ENCODE assay signal across 2 cellular contexts in the genomic region with DNA sequence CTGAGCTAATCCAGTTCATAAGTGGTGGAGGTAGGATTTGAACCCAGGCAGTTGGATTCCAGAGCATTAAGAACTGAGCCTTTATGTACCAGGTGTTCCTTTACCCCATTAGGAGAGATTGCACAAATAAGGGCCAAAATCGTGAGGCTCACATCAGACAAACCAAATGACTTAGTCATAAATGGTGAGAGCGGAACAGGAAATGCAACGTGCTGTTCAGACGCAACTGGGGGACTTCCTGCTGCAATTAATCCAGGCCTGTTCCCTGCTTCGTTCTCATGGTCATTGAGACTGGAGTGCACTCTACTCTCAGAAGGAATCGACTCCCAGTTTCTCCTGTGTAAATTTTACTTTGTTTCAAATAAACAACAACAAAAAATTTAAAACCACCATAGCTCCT.
TF ChIP-seq lines count a peak whose summit lies in the region.

No MANE protein-coding gene starts in this region.

TF ChIP-seq in GM23338, 12 proteins besides CTCF, POLR2A, EP300 and RAD21:
- TF ChIP-seq JUNB (IDR thresholded peaks at IDR 0.05; ENCODE audit: unreplicated experiment) (no peak), NANOG (IDR thresholded peaks at IDR 0.05; ENCODE audit: borderline replicate concordance) (no peak), EZH2phosphoT487 (IDR thresholded peaks at IDR 0.05; ENCODE audit: unreplicated experiment) (no peak), ZNF114 (CRISPR knock-in tag; IDR thresholded peaks at IDR 0.05) (no peak)
TF ChIP-seq in GM23338: peak in this region for 0.

TF ChIP-seq in H1, 55 proteins besides CTCF, POLR2A, EP300 and RAD21:
- no peak for TF ChIP-seq ZNF274 (IDR thresholded peaks at IDR 0.05; ENCODE audit: borderline replicate concordance, extremely low read depth, low read length)
